In the genomic region with DNA sequence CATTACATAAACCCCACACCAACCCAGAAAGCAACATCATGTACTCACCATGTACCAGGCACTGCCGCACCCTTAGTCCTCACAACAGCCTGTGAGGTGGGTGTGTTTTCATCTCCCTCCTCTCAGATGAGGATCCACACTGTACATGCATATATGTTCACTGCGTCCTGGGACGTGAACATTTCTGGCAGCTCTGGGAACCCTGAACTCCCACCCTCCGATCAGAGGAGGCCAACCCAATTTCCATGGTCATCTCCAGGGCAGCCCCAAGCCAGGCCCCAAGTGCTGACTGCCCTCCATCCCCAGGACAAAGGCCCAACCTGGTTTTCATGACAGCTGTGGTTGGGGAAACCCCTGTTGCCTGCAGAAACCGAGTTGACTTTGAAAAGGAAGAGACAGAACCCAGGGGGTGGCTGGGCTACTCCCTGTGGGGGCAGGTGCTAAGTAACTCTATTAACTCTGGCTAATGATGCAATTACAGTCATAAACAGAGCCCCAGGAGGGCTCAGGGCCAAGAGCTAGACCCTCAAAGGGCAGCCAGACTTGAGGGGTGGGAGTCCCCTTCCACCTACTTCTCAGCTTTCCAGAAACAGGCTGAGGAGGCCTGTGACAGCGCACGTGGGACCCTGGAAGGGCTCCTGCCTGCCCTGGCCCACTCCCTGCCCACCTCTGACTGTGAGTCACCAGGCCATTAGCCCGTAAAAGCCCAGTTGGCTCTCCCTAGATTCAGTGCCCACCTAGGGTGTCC, we compare ENCODE assay signal across 8 cellular contexts. TPM values are rescaled to one million over a fixed set of nuclear protein-coding genes. Genes with fewer than 3 reads are reported as not detected.
DNase-seq lines count a peak whose midpoint lies in the region; ATAC-seq and TF ChIP-seq lines count a peak whose summit lies in the region.

No MANE protein-coding gene starts in this region.

- H4K20me1 ChIP-seq in HCT116 (ENCODE audit: insufficient read depth), result no peaks in the 10 kb centered on the region

- H3K4me3 ChIP-seq in GM12864 (ENCODE audit: low read depth, low read length) (peak overlapping the region; percentile 79), HCT116 (replicated peaks in 1 of 2; ENCODE audit: low read depth in 1 of 2, low read length in 2 of 2) (no peak overlapping the region), SJCRH30 (no peak overlapping the region)

- no peaks in the 10 kb centered on the region for H3K36me3 ChIP-seq in HCT116 (ENCODE audit: control insufficient read depth in 1 of 2, insufficient read depth in 2 of 2, low read length in 2 of 2)
- no peaks in the 10 kb centered on the region for H3K36me3 ChIP-seq in SJCRH30

- RAD21 ChIA-PET in HCT116 (lab: Charles Lee; ENCODE audit: low non-redundant PET in 1 of 2, low total read pairs in 2 of 2, uncharacterized antibody in 2 of 2, unreplicated experiment in 2 of 2), result no interaction called here

- TF ChIP-seq RAD21 in HCT116 (IDR thresholded peaks at IDR 0.05; ENCODE audit: low read depth), result no peak

- no peak for ATAC-seq in HCT116
- peak; percentile 25 for ATAC-seq in activated naive CD8-positive, alpha-beta T cell treated with anti-CD3 and anti-CD28 coated beads, Interleukin-2, amount 10 ng/mL, durations not matched to agents 7 days and 5 days (ENCODE audit: low read depth)

- no peak overlapping the region for H3K9ac ChIP-seq in HCT116 (ENCODE audit: low read length)

- DNase-seq in GM12864 (ENCODE audit: low read depth) (no peak), HCT116 (ENCODE audit: low read depth, low spot score) (no peak), OCI-M1 (lab: John Stamatoyannopoulos, UW) (peak; percentile 14), left kidney (ENCODE audit: low read depth, low spot score) (peak; percentile 36), SJCRH30 (no peak), LoVo (ENCODE audit: low spot score) (no peak)
- peak; percentile 60 for DNase-seq in activated naive CD8-positive, alpha-beta T cell treated with anti-CD3 and anti-CD28 coated beads, Interleukin-2, amount 10 ng/mL, durations not matched to agents 7 days and 5 days
- DNase-seq in stimulated activated CD8-positive, alpha-beta memory T cell treated with anti-CD3 and anti-CD28 coated beads, Interleukin-4, amount 100 ng/mL, for 1 hour (ENCODE audit: low read depth in 2 of 2, low spot score in 1 of 2), result peak; percentile 34

- H3K27ac Mint-ChIP-seq in activated naive CD8-positive, alpha-beta T cell treated with anti-CD3 and anti-CD28 coated beads, Interleukin-2, amount 10 ng/mL, durations not matched to agents 7 days and 5 days, result peak overlapping the region; percentile 58

- H3K4me3 Mint-ChIP-seq in activated naive CD8-positive, alpha-beta T cell treated with anti-CD3 and anti-CD28 coated beads, Interleukin-2, amount 10 ng/mL, durations not matched to agents 7 days and 5 days, result peak overlapping the region; percentile 58

- H3K9me2 ChIP-seq in HCT116 (ENCODE audit: insufficient read depth), result no peaks in the 10 kb centered on the region

- no peaks in the 10 kb centered on the region for H3K9me3 ChIP-seq in HCT116 (ENCODE audit: control insufficient read depth in 1 of 2, insufficient read depth in 1 of 2, low read depth in 1 of 2, low read length in 2 of 2)
- no peaks in the 10 kb centered on the region for H3K9me3 ChIP-seq in SJCRH30 (replicated peaks)

- CTCF ChIA-PET in HCT116 (lab: Charles Lee), result interaction anchor here (2.7 kb wide), 1 partner anchor 54 kb away, joined by 19 read pairs; a partner anchor contains a TSS

- peaks cover 37% of the 10 kb centered on the region for H3K4me1 Mint-ChIP-seq in activated naive CD8-positive, alpha-beta T cell treated with anti-CD3 and anti-CD28 coated beads, Interleukin-2, amount 10 ng/mL, durations not matched to agents 7 days and 5 days

- H3K36me3 Mint-ChIP-seq in activated naive CD8-positive, alpha-beta T cell treated with anti-CD3 and anti-CD28 coated beads, Interleukin-2, amount 10 ng/mL, durations not matched to agents 7 days and 5 days, result peaks cover 2% of the 10 kb centered on the region

- no peaks in the 10 kb centered on the region for H3K27me3 ChIP-seq in HCT116 (ENCODE audit: insufficient read depth, low read length)
- H3K27me3 ChIP-seq in SJCRH30, result peaks cover 20% of the 10 kb centered on the region

- H3K27ac ChIP-seq in HCT116 (ENCODE audit: low read depth, low read length) (peak overlapping the region; percentile 75; the same call in 1 of the 2 replicates), SJCRH30 (no peak overlapping the region)

- intact Hi-C loops in HCT116 (cut with micrococcal nuclease), result no loop called here

- TF ChIP-seq POLR2A in HCT116 (IDR thresholded peaks at IDR 0.05; ENCODE audit: borderline replicate concordance, extremely low read depth, insufficient read depth, insufficient read length), result no peak

- POLR2A ChIA-PET in HCT116 (lab: Charles Lee), result no interaction called here
- POLR2A ChIA-PET in activated naive CD8-positive, alpha-beta T cell treated with anti-CD3 and anti-CD28 coated beads, Interleukin-2, amount 10 ng/mL, durations not matched to agents 7 days and 5 days (lab: Charles Lee), result interaction anchor here (1.2 to 2.9 kb wide), 9 partner anchors 12 to 832 kb away, joined by 3 to 27 read pairs (median 6); a partner anchor contains a TSS

- H3K27me3 Mint-ChIP-seq in activated naive CD8-positive, alpha-beta T cell treated with anti-CD3 and anti-CD28 coated beads, Interleukin-2, amount 10 ng/mL, durations not matched to agents 7 days and 5 days, result no peaks in the 10 kb centered on the region

- H3K9me3 Mint-ChIP-seq in activated naive CD8-positive, alpha-beta T cell treated with anti-CD3 and anti-CD28 coated beads, Interleukin-2, amount 10 ng/mL, durations not matched to agents 7 days and 5 days, result no peaks in the 10 kb centered on the region

- H3K4me2 ChIP-seq in HCT116 (ENCODE audit: low read length), result peak overlapping the region; percentile 98

- BruUV-seq in HCT116 (replicated peaks; lab: Mats Ljungman, UMichigan), result no TSS peak

- H2AFZ ChIP-seq in HCT116 (ENCODE audit: low read depth, low read length, poor library complexity, severe bottlenecking), result no peak overlapping the region

- H3K4me1 ChIP-seq in HCT116 (ENCODE audit: control insufficient read depth in 1 of 2, insufficient read depth in 2 of 2, low read length in 2 of 2) (peaks cover 13 to 26% of the 10 kb centered on the region in 2 experiments), SJCRH30 (peaks cover 6% of the 10 kb centered on the region; the same call in 1 of the 2 replicates)

- TF ChIP-seq CTCF in GM12864 (IDR thresholded peaks at IDR 0.05; ENCODE audit: low read depth, low read length, missing control alignments) (no peak), HCT116 (IDR thresholded peaks at IDR 0.05 in 2 of 3, conservative IDR thresholded peaks at IDR 0.05 in 1 of 3; ENCODE audit: borderline replicate concordance in 1 of 3, insufficient read depth in 1 of 3, low read depth in 2 of 3, low read length in 2 of 3) (no peak)

- H3K79me2 ChIP-seq in HCT116 (ENCODE audit: insufficient read depth, low read length), result no peaks in the 10 kb centered on the region

TF ChIP-seq in HCT116, 20 proteins besides CTCF, POLR2A, EP300 and RAD21 (continues in another document):
- TF ChIP-seq EZH2 (IDR thresholded peaks at IDR 0.05), result no peak
- TF ChIP-seq, protein P1, sequence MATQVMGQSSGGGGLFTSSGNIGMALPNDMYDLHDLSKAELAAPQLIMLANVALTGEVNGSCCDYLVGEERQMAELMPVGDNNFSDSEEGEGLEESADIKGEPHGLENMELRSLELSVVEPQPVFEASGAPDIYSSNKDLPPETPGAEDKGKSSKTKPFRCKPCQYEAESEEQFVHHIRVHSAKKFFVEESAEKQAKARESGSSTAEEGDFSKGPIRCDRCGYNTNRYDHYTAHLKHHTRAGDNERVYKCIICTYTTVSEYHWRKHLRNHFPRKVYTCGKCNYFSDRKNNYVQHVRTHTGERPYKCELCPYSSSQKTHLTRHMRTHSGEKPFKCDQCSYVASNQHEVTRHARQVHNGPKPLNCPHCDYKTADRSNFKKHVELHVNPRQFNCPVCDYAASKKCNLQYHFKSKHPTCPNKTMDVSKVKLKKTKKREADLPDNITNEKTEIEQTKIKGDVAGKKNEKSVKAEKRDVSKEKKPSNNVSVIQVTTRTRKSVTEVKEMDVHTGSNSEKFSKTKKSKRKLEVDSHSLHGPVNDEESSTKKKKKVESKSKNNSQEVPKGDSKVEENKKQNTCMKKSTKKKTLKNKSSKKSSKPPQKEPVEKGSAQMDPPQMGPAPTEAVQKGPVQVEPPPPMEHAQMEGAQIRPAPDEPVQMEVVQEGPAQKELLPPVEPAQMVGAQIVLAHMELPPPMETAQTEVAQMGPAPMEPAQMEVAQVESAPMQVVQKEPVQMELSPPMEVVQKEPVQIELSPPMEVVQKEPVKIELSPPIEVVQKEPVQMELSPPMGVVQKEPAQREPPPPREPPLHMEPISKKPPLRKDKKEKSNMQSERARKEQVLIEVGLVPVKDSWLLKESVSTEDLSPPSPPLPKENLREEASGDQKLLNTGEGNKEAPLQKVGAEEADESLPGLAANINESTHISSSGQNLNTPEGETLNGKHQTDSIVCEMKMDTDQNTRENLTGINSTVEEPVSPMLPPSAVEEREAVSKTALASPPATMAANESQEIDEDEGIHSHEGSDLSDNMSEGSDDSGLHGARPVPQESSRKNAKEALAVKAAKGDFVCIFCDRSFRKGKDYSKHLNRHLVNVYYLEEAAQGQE (IDR thresholded peaks at IDR 0.05; ENCODE audit: low read depth), result no peak

RNA-seq across cellular contexts. Expression of a gene that starts 2.6 kb away (rescaled TPM):
- 4.8 TPM for total RNA-seq in HCT116 (2021; ENCODE audit: unreplicated experiment)
- 4.1 and 5.5 TPM in 2 replicates for polyA plus RNA-seq in HCT116 (2012)
- 10 to 100 TPM; 17.6 TPM for total RNA-seq in activated naive CD8-positive, alpha-beta T cell treated with anti-CD3 and anti-CD28 coated beads, Interleukin-2, amount 10 ng/mL, durations not matched to agents 7 days and 5 days
- 0.57 and 0.63 TPM in 2 replicates for total RNA-seq in SJCRH30 (2014; rRNA removed; shearing (Covaris generic))

RNA-seq across cellular contexts. Expression of a gene that starts 14.4 kb away (rescaled TPM):
- total RNA-seq in HCT116 (2021; ENCODE audit: unreplicated experiment), result 1.2 TPM
- polyA plus RNA-seq in HCT116 (2012), result 0.06 TPM in 1 of 2 replicates, not detected in the other
- not detected for total RNA-seq in activated naive CD8-positive, alpha-beta T cell treated with anti-CD3 and anti-CD28 coated beads, Interleukin-2, amount 10 ng/mL, durations not matched to agents 7 days and 5 days
- not detected in 2 replicates for total RNA-seq in SJCRH30 (2014; rRNA removed; shearing (Covaris generic))

RNA-seq across cellular contexts. Expression of a gene that starts 46.9 kb away (rescaled TPM):
- total RNA-seq in HCT116 (2021; ENCODE audit: unreplicated experiment), result 5.9 TPM
- 6.3 TPM in 2 replicates for polyA plus RNA-seq in HCT116 (2012)
- 1 to 10 TPM; 6.2 to 8.3 TPM for total RNA-seq in activated naive CD8-positive, alpha-beta T cell treated with anti-CD3 and anti-CD28 coated beads, Interleukin-2, amount 10 ng/mL, durations not matched to agents 7 days and 5 days
- 2.6 TPM in 2 replicates for total RNA-seq in SJCRH30 (2014; rRNA removed; shearing (Covaris generic))

RNA-seq across cellular contexts. Expression of a gene that starts 47.8 kb away (rescaled TPM):
- 2.9 TPM for total RNA-seq in HCT116 (2021; ENCODE audit: unreplicated experiment)
- 0.73 and 0.99 TPM in 2 replicates for polyA plus RNA-seq in HCT116 (2012)
- not detected for total RNA-seq in activated naive CD8-positive, alpha-beta T cell treated with anti-CD3 and anti-CD28 coated beads, Interleukin-2, amount 10 ng/mL, durations not matched to agents 7 days and 5 days
- total RNA-seq in SJCRH30 (2014; rRNA removed; shearing (Covaris generic)), result 0.28 TPM in 1 of 2 replicates, not detected in the other

RNA-seq across cellular contexts. Expression of a gene that starts 54.7 kb away (rescaled TPM):
- total RNA-seq in HCT116 (2021; ENCODE audit: unreplicated experiment), result 292 TPM
- polyA plus RNA-seq in HCT116 (2012), result 171 and 250 TPM in 2 replicates
- total RNA-seq in activated naive CD8-positive, alpha-beta T cell treated with anti-CD3 and anti-CD28 coated beads, Interleukin-2, amount 10 ng/mL, durations not matched to agents 7 days and 5 days, result 100 to 1,000 TPM; 157 to 163 TPM
- total RNA-seq in SJCRH30 (2014; rRNA removed; shearing (Covaris generic)), result 194 and 198 TPM in 2 replicates

Comparison
In these comparisons a context has a peak if more than half of its experiments do, and no peak if none do; other contexts are left out.
1. DNase-seq: peak in OCI-M1 (single experiment), activated naive CD8-positive, alpha-beta T cell treated with anti-CD3 and anti-CD28 coated beads, Interleukin-2, amount 10 ng/mL, durations not matched to agents 7 days and 5 days (single experiment), left kidney (single experiment) and stimulated activated CD8-positive, alpha-beta memory T cell treated with anti-CD3 and anti-CD28 coated beads, Interleukin-4, amount 100 ng/mL, for 1 hour (2 of 2); none in GM12864 (single experiment), HCT116 (single experiment), SJCRH30 (0 of 2) and LoVo (single experiment).